ENCODE assay signal across 11 cellular contexts in the genomic region with DNA sequence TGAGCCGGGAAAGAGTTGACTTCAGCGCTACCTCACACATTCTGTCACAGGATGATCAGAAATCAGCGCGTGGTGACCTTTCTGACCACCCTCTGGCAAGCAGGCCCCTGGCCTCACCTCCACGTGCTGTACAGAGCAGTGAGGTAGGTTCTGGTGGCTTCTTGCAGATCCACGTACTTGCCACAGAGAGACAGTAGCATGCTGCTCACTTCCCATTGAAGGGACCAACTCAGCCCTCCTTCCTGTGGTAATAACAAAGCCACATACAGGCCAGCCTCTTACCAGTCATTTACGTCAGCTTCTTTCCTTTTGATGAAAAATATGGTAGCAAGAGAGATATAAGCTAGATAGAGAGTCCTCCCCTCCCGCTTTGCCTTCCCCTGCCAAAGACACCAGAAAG.
DNase-seq lines count a peak whose midpoint lies in the region; ATAC-seq and TF ChIP-seq lines count a peak whose summit lies in the region.
"Had no signal": no experiment of that assay in that cellular context is flagged by ENCODE, and none has a peak within 500 bp of the region (broad histone marks: within the 10 kb centered on the region; RNA-seq: fewer than 3 reads in every experiment).

No MANE protein-coding gene starts in this region.

- 71 to 82% (median 73%) methylated on average over 8 of the region's 8 CpGs for WGBS in psoas muscle, 3 donors

- TF ChIP-seq CTCF in natural killer cell (IDR thresholded peaks at IDR 0.05) = no peak
- TF ChIP-seq CTCF in GM13976 (IDR thresholded peaks at IDR 0.05; ENCODE audit: borderline replicate concordance, control extremely low read depth, extremely low read depth, insufficient read depth, missing control alignments) = no peak
- no peak for TF ChIP-seq CTCF in psoas muscle (IDR thresholded peaks at IDR 0.05)

- no peaks in the 10 kb centered on the region for H3K9me3 Mint-ChIP-seq in activated T-cell treated with anti-CD3 and anti-CD28 coated beads, Interleukin-2, amount 50 U/mL, for 4 hours
- H3K9me3 Mint-ChIP-seq in natural killer cell = no peaks in the 10 kb centered on the region

- intact Hi-C loops in natural killer cell (cut with micrococcal nuclease) (no loop called here), psoas muscle (cut with DNase I) (no loop called here)

- in situ Hi-C loops in GM13976 (cut with MboI; ENCODE audit: low sequenced_read_pairs, unreplicated experiment) = no loop called here

- no peak overlapping the region for H3K4me3 Mint-ChIP-seq in activated T-cell treated with anti-CD3 and anti-CD28 coated beads, Interleukin-2, amount 50 U/mL, for 4 hours
- H3K4me3 Mint-ChIP-seq in natural killer cell = no peak overlapping the region

- H3K4me1 Mint-ChIP-seq in activated T-cell treated with anti-CD3 and anti-CD28 coated beads, Interleukin-2, amount 50 U/mL, for 4 hours (ENCODE audit: low read depth) = peaks cover 6% of the 10 kb centered on the region
- peaks cover 10 to 11% of the 10 kb centered on the region in 2 donors for H3K4me1 Mint-ChIP-seq in natural killer cell

- H3K9me3 ChIP-seq in psoas muscle = no peaks in the 10 kb centered on the region

- no peaks in the 10 kb centered on the region for H3K27me3 ChIP-seq in psoas muscle (ENCODE audit: insufficient read depth in 3 of 3, low read length in 2 of 3)

- H3K4me3 ChIP-seq in psoas muscle = no peak overlapping the region

- DNase-seq in ELF-1 (ENCODE audit: low read depth, low spot score) (peak; percentile 8), OCI-M1 (lab: John Stamatoyannopoulos, UW) (peak; percentile 17), natural killer cell (peak; percentile 25), GM13976 (ENCODE audit: low spot score) (no peak), A172 (ENCODE audit: low spot score) (no peak), psoas muscle (no peak)
- DNase-seq in activated T-cell treated with anti-CD3 and anti-CD28 coated beads, Interleukin-2, amount 50 U/mL, for 4 hours = no peak
- DNase-seq: caudate nucleus, DMS 273 treated with DMSO at 0.1 percent for 48 hours, Right ventricle myocardium superior had no signal

- no peaks in the 10 kb centered on the region for H3K4me1 ChIP-seq in psoas muscle

- no peaks in the 10 kb centered on the region for H3K36me3 ChIP-seq in psoas muscle (ENCODE audit: insufficient read depth in 1 of 2, low read depth in 1 of 2)

- peak; percentile 60 to 85 for ATAC-seq in activated T-cell treated with anti-CD3 and anti-CD28 coated beads, Interleukin-2, amount 50 U/mL, for 4 hours
- ATAC-seq in natural killer cell (peak; percentile 76 to 99 (median 99)), psoas muscle (no peak)
- ATAC-seq: sciatic nerve had no signal

- H3K27ac Mint-ChIP-seq in natural killer cell = peak overlapping the region in 1 of 2 donors; percentile 55

- H3K27ac ChIP-seq in psoas muscle = no peak overlapping the region

- peaks cover 2% of the 10 kb centered on the region for H3K27me3 Mint-ChIP-seq in activated T-cell treated with anti-CD3 and anti-CD28 coated beads, Interleukin-2, amount 50 U/mL, for 4 hours (ENCODE audit: low read depth)
- H3K27me3 Mint-ChIP-seq in natural killer cell (ENCODE audit: low read depth in 2 of 2) = peaks cover 0 to 7% of the 10 kb centered on the region in 2 donors

- H3K36me3 Mint-ChIP-seq in activated T-cell treated with anti-CD3 and anti-CD28 coated beads, Interleukin-2, amount 50 U/mL, for 4 hours (ENCODE audit: insufficient read depth) = no peaks in the 10 kb centered on the region
- H3K36me3 Mint-ChIP-seq in natural killer cell = no peaks in the 10 kb centered on the region

Comparison
In these comparisons a context has a peak if more than half of its experiments do, and no peak if none do; other contexts are left out.
1. DNase-seq: peak in ELF-1 (single experiment), OCI-M1 (single experiment) and natural killer cell (single experiment); none in activated T-cell treated with anti-CD3 and anti-CD28 coated beads, Interleukin-2, amount 50 U/mL, for 4 hours (single experiment), GM13976 (single experiment), A172 (single experiment) and psoas muscle (0 of 2).
2. ATAC-seq: peak in activated T-cell treated with anti-CD3 and anti-CD28 coated beads, Interleukin-2, amount 50 U/mL, for 4 hours (2 of 2) and natural killer cell (3 of 3); none in psoas muscle (0 of 4).